In genomic region chr4:40182041-40182440, GRCh38 we compare ENCODE assay signal across 28 cellular contexts. TPM values are rescaled to one million over a fixed set of nuclear protein-coding genes. Genes with fewer than 3 reads are reported as not detected.
DNase-seq lines count a peak whose midpoint lies in the region; ATAC-seq, FAIRE-seq and TF ChIP-seq lines count a peak whose summit lies in the region.
"Had no signal": no experiment of that assay in that cellular context is flagged by ENCODE, and none has a peak within 500 bp of the region (broad histone marks: within the 10 kb centered on the region; RNA-seq: fewer than 3 reads in every experiment).

No MANE protein-coding gene starts in this region.

- peak overlapping the region; percentile 43 for H3K27ac Mint-ChIP-seq in activated CD8-positive, alpha-beta T cell treated with anti-CD3 and anti-CD28 coated beads for 36 hours
- no peak overlapping the region for H3K27ac Mint-ChIP-seq in activated CD8-positive, alpha-beta T cell treated with anti-CD3 and anti-CD28 coated beads, Interleukin-2, amount 10 ng/mL, durations not matched to agents 7 days and 5 days
- H3K27ac Mint-ChIP-seq: activated CD4-positive, alpha-beta memory T cell treated with anti-CD3 and anti-CD28 coated beads, Interleukin-2, amount 10 ng/mL, durations not matched to agents 7 days and 5 days; activated naive CD4-positive, alpha-beta T cell treated with anti-CD3 and anti-CD28 coated beads, Interleukin-2, amount 50 U/mL, for 72 hours; effector memory CD8-positive, alpha-beta T cell had no signal

- CTCF ChIA-PET in activated CD8-positive, alpha-beta T cell treated with anti-CD3 and anti-CD28 coated beads for 36 hours (lab: Charles Lee), result interaction anchor here (1.2 to 2.1 kb wide), 3 partner anchors 9 to 135 kb away, joined by 3 to 7 read pairs (median 6); no protein-coding TSS in a partner anchor
- CTCF ChIA-PET in activated CD8-positive, alpha-beta T cell treated with anti-CD3 and anti-CD28 coated beads, Interleukin-2, amount 10 ng/mL, durations not matched to agents 7 days and 5 days (lab: Charles Lee), result interaction anchor here (1.0 to 3.5 kb wide), 2 partner anchors 135 to 143 kb away, joined by 3 to 14 read pairs; no protein-coding TSS in a partner anchor
- CTCF ChIA-PET in RWPE1 (lab: Yijun Ruan, JAX), result interaction anchor here (0.6 kb wide), 1 partner anchor 17 kb away, joined by 3 read pairs; no protein-coding TSS in a partner anchor

- TF ChIP-seq EP300 in transverse colon (IDR thresholded peaks at IDR 0.05; ENCODE audit: low read depth), result no peak

- no peak for TF ChIP-seq CTCF in activated CD8-positive, alpha-beta T cell treated with anti-CD3 and anti-CD28 coated beads for 36 hours (IDR thresholded peaks at IDR 0.05)
- TF ChIP-seq CTCF in RWPE1 (conservative IDR thresholded peaks at IDR 0.05; ENCODE audit: low read depth) (no peak), keratinocyte (optimal IDR thresholded peaks at IDR 0.05 in 1 of 3, IDR thresholded peaks at IDR 0.05 in 1 of 3, conservative IDR thresholded peaks at IDR 0.05 in 1 of 3; ENCODE audit: extremely low read depth in 1 of 3, insufficient read depth in 2 of 3, low read length in 3 of 3) (no peak), body of pancreas (IDR thresholded peaks at IDR 0.05) (no peak), transverse colon (IDR thresholded peaks at IDR 0.05) (no peak)

- POLR2A ChIA-PET in activated CD8-positive, alpha-beta T cell treated with anti-CD3 and anti-CD28 coated beads for 36 hours (lab: Charles Lee), result interaction anchor here (0.7 to 1.3 kb wide), 2 partner anchors 8 to 10 kb away, joined by 3 read pairs; no protein-coding TSS in a partner anchor
- POLR2A ChIA-PET in activated CD8-positive, alpha-beta T cell treated with anti-CD3 and anti-CD28 coated beads, Interleukin-2, amount 10 ng/mL, durations not matched to agents 7 days and 5 days (lab: Charles Lee), result interaction anchor here (0.8 kb wide), 2 partner anchors 9 to 17 kb away, joined by 3 to 4 read pairs; no protein-coding TSS in a partner anchor
- POLR2A ChIA-PET in RWPE1 (lab: Yijun Ruan, JAX; ENCODE audit: low non-redundant PET), result no interaction called here

- peak overlapping the region; percentile 89 for H3K27ac ChIP-seq in RWPE1
- H3K27ac ChIP-seq in keratinocyte (ENCODE audit: control insufficient read depth, insufficient read depth, low read length), result peak overlapping the region; percentile 87
- no peak overlapping the region for H3K27ac ChIP-seq in body of pancreas
- no peak overlapping the region for H3K27ac ChIP-seq in transverse colon
- H3K27ac ChIP-seq: 22Rv1, cardiac muscle cell, coronary artery had no signal

- in situ Hi-C loops in transverse colon (cut with MboI; ENCODE audit: low pct_ligation_motif_present in 1 of 4, low pct_unique_long_range_greater_than_20kb in 1 of 4, low sequenced_read_pairs in 3 of 4), result no loop called here

- no peaks in the 10 kb centered on the region for H3K36me3 ChIP-seq in keratinocyte (ENCODE audit: control insufficient read depth in 2 of 2, extremely low read depth in 1 of 2, insufficient read depth in 2 of 2, low read length in 2 of 2)
- no peaks in the 10 kb centered on the region for H3K36me3 ChIP-seq in body of pancreas (replicated peaks in 1 of 2; ENCODE audit: insufficient read depth in 1 of 2, low read depth in 2 of 2)
- no peaks in the 10 kb centered on the region for H3K36me3 ChIP-seq in transverse colon
- H3K36me3 ChIP-seq: cardiac muscle cell, HAP-1 had no signal

- H3K4me3 ChIP-seq in keratinocyte (ENCODE audit: control insufficient read depth in 2 of 3, extremely low read depth in 1 of 3, insufficient read depth in 2 of 3, low read depth in 1 of 3, low read length in 3 of 3) (no peak overlapping the region), body of pancreas (no peak overlapping the region), transverse colon (no peak overlapping the region)
- H3K4me3 ChIP-seq: cardiac muscle cell, coronary artery, HAP-1 had no signal

- H3K9me3 ChIP-seq in keratinocyte (ENCODE audit: control insufficient read depth, low read depth, low read length), result no peaks in the 10 kb centered on the region
- H3K9me3 ChIP-seq in body of pancreas, result no peaks in the 10 kb centered on the region
- H3K9me3 ChIP-seq in transverse colon, result no peaks in the 10 kb centered on the region
- H3K9me3 ChIP-seq: HAP-1 had no signal

- H3K4me1 ChIP-seq in keratinocyte (ENCODE audit: control insufficient read depth, extremely low read depth, insufficient read depth, low read length) (peaks cover 55% of the 10 kb centered on the region), body of pancreas (peaks cover 6% of the 10 kb centered on the region), transverse colon (peaks cover 0 to 6% (median 0%) of the 10 kb centered on the region in 4 donors)
- H3K4me1 ChIP-seq: HAP-1 had no signal

- peaks cover 2% of the 10 kb centered on the region for H3K9me3 Mint-ChIP-seq in activated CD8-positive, alpha-beta T cell treated with anti-CD3 and anti-CD28 coated beads for 36 hours
- H3K9me3 Mint-ChIP-seq in activated CD8-positive, alpha-beta T cell treated with anti-CD3 and anti-CD28 coated beads, Interleukin-2, amount 10 ng/mL, durations not matched to agents 7 days and 5 days (ENCODE audit: insufficient read depth), result no peaks in the 10 kb centered on the region
- H3K9me3 Mint-ChIP-seq: activated CD4-positive, alpha-beta memory T cell treated with anti-CD3 and anti-CD28 coated beads, Interleukin-2, amount 10 ng/mL, durations not matched to agents 7 days and 5 days; activated naive CD4-positive, alpha-beta T cell treated with anti-CD3 and anti-CD28 coated beads, Interleukin-2, amount 50 U/mL, for 72 hours; effector memory CD8-positive, alpha-beta T cell had no signal

- H3K9ac ChIP-seq in keratinocyte (ENCODE audit: control insufficient read depth, extremely low read depth, insufficient read depth, low read length), result no peak overlapping the region

- H3K27me3 ChIP-seq in keratinocyte (ENCODE audit: control insufficient read depth, extremely low read depth, insufficient read depth, low read length) (no peaks in the 10 kb centered on the region), body of pancreas (no peaks in the 10 kb centered on the region), transverse colon (peaks cover 36% of the 10 kb centered on the region)
- H3K27me3 ChIP-seq: cardiac muscle cell had no signal

- H3K79me2 ChIP-seq in keratinocyte (ENCODE audit: control insufficient read depth, insufficient read depth, low read length), result no peaks in the 10 kb centered on the region

- TF ChIP-seq POLR2A in body of pancreas (IDR thresholded peaks at IDR 0.05) (no peak), transverse colon (IDR thresholded peaks at IDR 0.05) (no peak)

- peak; percentile 75 for FAIRE-seq in keratinocyte (lab: Jason Lieb, UNC)

- WGBS in body of pancreas, 2 donors, result 81 to 84% methylated on average over 4 of the region's 4 CpGs
- WGBS in transverse colon (ENCODE audit: low coverage in 1 of 2), 2 donors, result 68 to 77% methylated on average over 3 to 4 of the region's 4 CpGs

- no peak overlapping the region for H3K4me3 Mint-ChIP-seq in activated CD8-positive, alpha-beta T cell treated with anti-CD3 and anti-CD28 coated beads for 36 hours
- H3K4me3 Mint-ChIP-seq in activated CD8-positive, alpha-beta T cell treated with anti-CD3 and anti-CD28 coated beads, Interleukin-2, amount 10 ng/mL, durations not matched to agents 7 days and 5 days, result no peak overlapping the region
- H3K4me3 Mint-ChIP-seq: activated CD4-positive, alpha-beta memory T cell treated with anti-CD3 and anti-CD28 coated beads, Interleukin-2, amount 10 ng/mL, durations not matched to agents 7 days and 5 days; effector memory CD8-positive, alpha-beta T cell had no signal

- H2AFZ ChIP-seq in keratinocyte (ENCODE audit: control insufficient read depth, low read length), result no peak overlapping the region

- no peaks in the 10 kb centered on the region for H4K20me1 ChIP-seq in keratinocyte (ENCODE audit: control insufficient read depth, extremely low read depth, insufficient read depth, low read length)

- intact Hi-C loops in activated CD8-positive, alpha-beta T cell treated with anti-CD3 and anti-CD28 coated beads for 36 hours (cut with micrococcal nuclease), result no loop called here
- intact Hi-C loops in body of pancreas (cut with DNase I) (no loop called here), transverse colon (cut with DNase I; ENCODE audit: low total_unique reads) (no loop called here)

- H3K27me3 Mint-ChIP-seq in activated CD8-positive, alpha-beta T cell treated with anti-CD3 and anti-CD28 coated beads for 36 hours, result no peaks in the 10 kb centered on the region
- H3K27me3 Mint-ChIP-seq in activated CD8-positive, alpha-beta T cell treated with anti-CD3 and anti-CD28 coated beads, Interleukin-2, amount 10 ng/mL, durations not matched to agents 7 days and 5 days (ENCODE audit: low read depth), result no peaks in the 10 kb centered on the region
- H3K27me3 Mint-ChIP-seq: activated CD4-positive, alpha-beta memory T cell treated with anti-CD3 and anti-CD28 coated beads, Interleukin-2, amount 10 ng/mL, durations not matched to agents 7 days and 5 days; effector memory CD8-positive, alpha-beta T cell had no signal

- no peak for ATAC-seq in activated CD8-positive, alpha-beta T cell treated with anti-CD3 and anti-CD28 coated beads for 36 hours
- ATAC-seq in activated CD8-positive, alpha-beta T cell treated with anti-CD3 and anti-CD28 coated beads, Interleukin-2, amount 10 ng/mL, durations not matched to agents 7 days and 5 days, result no peak
- ATAC-seq in body of pancreas, result no peak
- ATAC-seq: activated naive CD4-positive, alpha-beta T cell treated with anti-CD3 and anti-CD28 coated beads, Interleukin-2, amount 50 U/mL, for 72 hours; effector memory CD8-positive, alpha-beta T cell; esophagus mucosa had no signal

- no peaks in the 10 kb centered on the region for H3K36me3 Mint-ChIP-seq in activated CD8-positive, alpha-beta T cell treated with anti-CD3 and anti-CD28 coated beads for 36 hours (ENCODE audit: low read depth)
- peaks cover 3% of the 10 kb centered on the region for H3K36me3 Mint-ChIP-seq in activated CD8-positive, alpha-beta T cell treated with anti-CD3 and anti-CD28 coated beads, Interleukin-2, amount 10 ng/mL, durations not matched to agents 7 days and 5 days (ENCODE audit: low read depth)
- H3K36me3 Mint-ChIP-seq: activated naive CD4-positive, alpha-beta T cell treated with anti-CD3 and anti-CD28 coated beads, Interleukin-2, amount 50 U/mL, for 72 hours had no signal

- H3K9me1 ChIP-seq in keratinocyte (ENCODE audit: control insufficient read depth, extremely low read depth, insufficient read depth, low read length), result no peaks in the 10 kb centered on the region

- H3K4me1 Mint-ChIP-seq in activated CD8-positive, alpha-beta T cell treated with anti-CD3 and anti-CD28 coated beads for 36 hours (ENCODE audit: low read depth), result peaks cover 44% of the 10 kb centered on the region
- H3K4me1 Mint-ChIP-seq in activated CD8-positive, alpha-beta T cell treated with anti-CD3 and anti-CD28 coated beads, Interleukin-2, amount 10 ng/mL, durations not matched to agents 7 days and 5 days (ENCODE audit: low read depth), result peaks cover 44% of the 10 kb centered on the region

- dilution Hi-C loops in keratinocyte (cut with MboI; ENCODE audit: extremely low pct_ligation_motif_present, low sequenced_read_pairs), result no loop called here

- no peak for DNase-seq in activated CD8-positive, alpha-beta T cell treated with anti-CD3 and anti-CD28 coated beads for 36 hours
- DNase-seq in activated CD8-positive, alpha-beta T cell treated with anti-CD3 and anti-CD28 coated beads, Interleukin-2, amount 10 ng/mL, durations not matched to agents 7 days and 5 days, result no peak
- DNase-seq in RWPE1 (ENCODE audit: low spot score) (no peak), keratinocyte (ENCODE audit: low read depth, low spot score) (no peak), body of pancreas (no peak), transverse colon (no peak), NCI-H2029 (lab: John Stamatoyannopoulos, UW) (no peak), inferior parietal cortex (ENCODE audit: extremely low spot score) (no peak)
- DNase-seq: activated CD4-positive, alpha-beta memory T cell treated with anti-CD3 and anti-CD28 coated beads, Interleukin-2, amount 10 ng/mL, durations not matched to agents 7 days and 5 days; activated CD4-positive, CD25-positive, alpha-beta regulatory T cell treated with anti-CD3 and anti-CD28 coated beads, Interleukin-2, amount 50 U/mL, for 72 hours; DMS153; effector memory CD8-positive, alpha-beta T cell; foreskin fibroblast; mesendoderm; NCI-H1105; NCI-H1930; NCI-H2227 treated with DMSO at 0.1 percent for 48 hours; NCI-H526 treated with DMSO at 0.1 percent for 48 hours; occipital lobe had no signal

- H3K4me2 ChIP-seq in keratinocyte (ENCODE audit: control insufficient read depth, extremely low read depth, insufficient read depth, low read depth, low read length), result no peak overlapping the region

RNA-seq across cellular contexts. Expression of gene RHOH, which starts 14.8 kb away (rescaled TPM):
- total RNA-seq in activated CD8-positive, alpha-beta T cell treated with anti-CD3 and anti-CD28 coated beads for 36 hours, result 100 to 1,000 TPM; 121 to 126 TPM
- total RNA-seq in activated CD8-positive, alpha-beta T cell treated with anti-CD3 and anti-CD28 coated beads, Interleukin-2, amount 10 ng/mL, durations not matched to agents 7 days and 5 days, result 100 to 1,000 TPM; 147 to 159 TPM
- polyA plus RNA-seq in keratinocyte, result 0.04 to 0.15 TPM in 2 of 3 replicates, not detected in the other
- polyA plus RNA-seq in keratinocyte (2011; ENCODE audit: low read depth), result not detected
- polyA plus RNA-seq in keratinocyte (2011; cell fraction: cytosol; rRNA removed), result not detected in 2 replicates
- polyA plus RNA-seq in keratinocyte (2011; cell fraction: nucleus; rRNA removed), result 0.16 and 0.17 TPM in 2 replicates
- polyA plus RNA-seq in keratinocyte (2012; ENCODE audit: low replicate concordance), result not detected in 2 replicates
- not detected in 3 replicates for polyA minus RNA-seq in keratinocyte
- not detected for polyA minus RNA-seq in keratinocyte (2011; cell fraction: cytosol; rRNA and poly(A)+ RNA removed)
- polyA minus RNA-seq in keratinocyte (2011; cell fraction: nucleus; rRNA and poly(A)+ RNA removed), result 0.62 TPM in 1 of 2 replicates, not detected in the other
- total RNA-seq in body of pancreas, result 1 to 10 TPM; 2.9 to 7.9 TPM
- 10 to 100 TPM in 1 of 4 donors, 1 to 10 TPM in 2, not detected in 1; 4.1 to 10.3 (median 4.1) TPM for total RNA-seq in transverse colon
- total RNA-seq: cardiac muscle cell, myocyte, RPMI7951, SK-MEL-5 had no signal
- polyA plus RNA-seq: cardiac muscle cell had no signal

Comparison
In these comparisons a context has a peak if more than half of its experiments do, and no peak if none do; other contexts are left out.
1. H3K27ac ChIP-seq: peak in RWPE1 (single experiment) and keratinocyte (single experiment); none in body of pancreas (0 of 4) and transverse colon (0 of 4).
2. RNA of gene RHOH, which starts 14.8 kb away (total RNA-seq): 147 to 159 TPM in activated CD8-positive, alpha-beta T cell treated with anti-CD3 and anti-CD28 coated beads, Interleukin-2, amount 10 ng/mL, durations not matched to agents 7 days and 5 days and 121 to 126 TPM in activated CD8-positive, alpha-beta T cell treated with anti-CD3 and anti-CD28 coated beads for 36 hours; 2.9 to 7.9 TPM in body of pancreas and 4.1 to 10.3 TPM in transverse colon; every median in the first group is over 10 times any median in the second.